9 cellular contexts compared by ENCODE assay signal in the genomic region with DNA sequence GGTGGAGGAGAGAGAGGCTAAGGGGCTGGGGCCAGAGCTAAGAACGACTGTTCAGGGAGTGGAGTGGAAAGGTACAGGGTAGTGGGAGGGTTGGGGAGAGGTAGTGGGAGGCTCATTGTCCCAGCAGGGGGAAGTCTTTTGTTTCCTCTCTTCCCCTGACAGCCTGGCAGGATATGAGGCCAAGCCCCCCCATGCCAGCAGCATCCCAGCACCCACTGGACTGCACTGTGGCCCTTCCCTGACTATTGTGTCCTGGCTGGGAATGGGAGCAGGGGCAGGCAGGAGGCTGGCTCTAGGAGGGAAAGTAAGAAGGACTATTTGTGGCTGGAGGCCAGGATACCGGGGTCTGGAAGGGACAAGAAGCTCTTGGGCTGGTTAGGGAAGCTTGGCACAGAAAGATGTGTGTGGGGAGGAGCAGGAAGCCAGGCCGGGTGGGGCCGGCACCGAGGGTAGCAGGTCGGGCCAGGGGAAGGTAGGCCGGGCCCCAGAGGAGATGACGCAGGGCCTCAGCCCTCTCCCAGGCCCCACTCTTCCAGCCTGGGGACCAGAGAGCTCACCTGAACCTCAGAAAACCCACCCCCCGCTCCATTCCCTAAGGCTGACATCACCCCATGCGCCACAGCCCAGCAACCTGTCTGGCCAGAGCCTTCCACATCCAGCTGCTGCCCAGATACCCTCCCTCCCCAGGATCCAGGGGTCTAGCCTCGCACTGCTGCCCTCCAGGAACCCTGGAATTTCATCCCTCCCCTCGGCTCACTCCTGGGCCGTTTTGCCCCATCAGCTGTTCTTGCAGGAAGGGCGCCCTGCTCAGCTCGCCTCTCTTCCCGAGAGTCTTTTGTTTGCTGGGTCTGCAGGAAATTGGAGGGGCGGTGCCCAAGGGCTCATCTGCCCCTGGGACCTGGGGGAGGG. TPM values are rescaled to one million over a fixed set of nuclear protein-coding genes. Genes with fewer than 3 reads are reported as not detected.
DNase-seq lines count a peak whose midpoint lies in the region; FAIRE-seq and TF ChIP-seq lines count a peak whose summit lies in the region.
"Had no signal": no experiment of that assay in that cellular context is flagged by ENCODE, and none has a peak within 500 bp of the region (broad histone marks: within the 10 kb centered on the region; RNA-seq: fewer than 3 reads in every experiment).

No MANE protein-coding gene starts in this region.

- H3K4me3 ChIP-seq in osteoblast (ENCODE audit: insufficient read depth, low read length) = no peak overlapping the region
- no peak overlapping the region for H3K4me3 ChIP-seq in foreskin fibroblast (ENCODE audit: low read depth in 1 of 2, low read length in 2 of 2)

- H2AFZ ChIP-seq in osteoblast (ENCODE audit: low read length) = peak overlapping the region; percentile 46

- H3K4me2 ChIP-seq in osteoblast (ENCODE audit: insufficient read depth, low read length) = no peak overlapping the region

- peak overlapping the region; percentile 98 for H3K27ac Mint-ChIP-seq in glutamatergic neuron (ENCODE audit: unreplicated experiment)

- peak overlapping the region; percentile 94 for H3K27ac ChIP-seq in RWPE1
- H3K27ac ChIP-seq in osteoblast (ENCODE audit: low read depth, low read length) = no peak overlapping the region

- H3K4me3 Mint-ChIP-seq in glutamatergic neuron (ENCODE audit: unreplicated experiment) = peak overlapping the region; percentile 84

- no peak for FAIRE-seq in D721Med (lab: Jason Lieb, UNC)

- no peaks in the 10 kb centered on the region for H3K27me3 ChIP-seq in osteoblast (ENCODE audit: insufficient read depth, low read length)

- peak; percentile 2 for DNase-seq in D721Med (ENCODE audit: insufficient read length, low spot score)
- DNase-seq in RWPE1 (ENCODE audit: low spot score) = peak; percentile 62
- peak; percentile 78 for DNase-seq in glutamatergic neuron
- peak; percentile 54 for DNase-seq in osteoblast (ENCODE audit: insufficient read length, low spot score, missing footprints)
- no peak for DNase-seq in NCI-H2171 (lab: John Stamatoyannopoulos, UW)
- no peak for DNase-seq in SK-N-DZ (ENCODE audit: low spot score)
- DNase-seq in foreskin fibroblast = no peak
- DNase-seq in stimulated activated CD4-positive, alpha-beta T cell treated with anti-CD3 and anti-CD28 coated beads, Interleukin-4, amount 100 ng/mL, for 24 hours = no peak
- DNase-seq: NCI-H510A treated with DMSO at 0.1 percent for 48 hours had no signal

- H3K27me3 Mint-ChIP-seq in glutamatergic neuron (ENCODE audit: unreplicated experiment) = peaks cover 12% of the 10 kb centered on the region

- H4K20me1 ChIP-seq in osteoblast (ENCODE audit: insufficient read depth, low read length) = no peaks in the 10 kb centered on the region

- H3K79me2 ChIP-seq in osteoblast (ENCODE audit: insufficient read depth, low read length) = no peaks in the 10 kb centered on the region

- no peaks in the 10 kb centered on the region for H3K36me3 ChIP-seq in osteoblast (ENCODE audit: insufficient read depth, low read length)

- H3K9me3 ChIP-seq in osteoblast (ENCODE audit: low read depth, low read length) = no peaks in the 10 kb centered on the region

- CTCF ChIA-PET in RWPE1 (lab: Yijun Ruan, JAX) = interaction anchor here (0.6 kb wide), 1 partner anchor 131 kb away, joined by 3 read pairs; no protein-coding TSS in a partner anchor

- peaks cover 7% of the 10 kb centered on the region for H3K9me3 Mint-ChIP-seq in glutamatergic neuron (ENCODE audit: unreplicated experiment)

- TF ChIP-seq CTCF in D721Med (IDR thresholded peaks at IDR 0.05; ENCODE audit: insufficient read depth, missing control alignments) (no peak), RWPE1 (conservative IDR thresholded peaks at IDR 0.05; ENCODE audit: low read depth) (no peak), glutamatergic neuron (IDR thresholded peaks at IDR 0.05; ENCODE audit: partially characterized antibody, unreplicated experiment) (no peak), osteoblast (IDR thresholded peaks at IDR 0.05; ENCODE audit: extremely low read depth, low read depth, low read length) (no peak), foreskin fibroblast (IDR thresholded peaks at IDR 0.05; ENCODE audit: low read depth, low read length) (no peak)

- peaks cover 4% of the 10 kb centered on the region for H3K4me1 ChIP-seq in osteoblast (ENCODE audit: insufficient read depth, low read length)

- no peaks in the 10 kb centered on the region for H3K36me3 Mint-ChIP-seq in glutamatergic neuron (ENCODE audit: unreplicated experiment)

- peaks cover 7% of the 10 kb centered on the region for H3K4me1 Mint-ChIP-seq in glutamatergic neuron (ENCODE audit: low read depth, unreplicated experiment)

- POLR2A ChIA-PET in RWPE1 (lab: Yijun Ruan, JAX; ENCODE audit: low non-redundant PET) = interaction anchor here (0.5 to 1.1 kb wide), 2 partner anchors 39 to 1286 kb away, joined by 3 read pairs; a partner anchor contains a TSS

RNA-seq across cellular contexts. Expression of a gene that starts 8.8 kb away (rescaled TPM):
- total RNA-seq in glutamatergic neuron (ENCODE audit: unreplicated experiment) = 21.5 TPM
- 41.8 and 47.0 TPM in 2 replicates for total RNA-seq in osteoblast
- polyA plus RNA-seq in SK-N-DZ (2014; cell fraction: cytosol; rRNA removed) = 1.9 and 3.4 TPM in 2 replicates
- polyA plus RNA-seq in SK-N-DZ (2014; cell fraction: nucleus; rRNA removed) = 1.2 and 1.4 TPM in 2 replicates

RNA-seq across cellular contexts. Expression of a gene that starts 16.4 kb away (rescaled TPM):
- 36.7 TPM for total RNA-seq in glutamatergic neuron (ENCODE audit: unreplicated experiment)
- 19.5 and 20.0 TPM in 2 replicates for total RNA-seq in osteoblast
- polyA plus RNA-seq in SK-N-DZ (2014; cell fraction: cytosol; rRNA removed) = 12.9 and 13.8 TPM in 2 replicates
- 24.2 and 33.9 TPM in 2 replicates for polyA plus RNA-seq in SK-N-DZ (2014; cell fraction: nucleus; rRNA removed)

RNA-seq across cellular contexts. Expression of a gene that starts 31.0 kb away (rescaled TPM):
- total RNA-seq in glutamatergic neuron (ENCODE audit: unreplicated experiment) = 13.1 TPM
- total RNA-seq in osteoblast = 115 TPM in 2 replicates
- 0.49 and 2.7 TPM in 2 replicates for polyA plus RNA-seq in SK-N-DZ (2014; cell fraction: cytosol; rRNA removed)
- polyA plus RNA-seq in SK-N-DZ (2014; cell fraction: nucleus; rRNA removed) = 2.1 and 11.7 TPM in 2 replicates

RNA-seq across cellular contexts. Expression of a gene that starts 38.7 kb away (rescaled TPM):
- total RNA-seq in glutamatergic neuron (ENCODE audit: unreplicated experiment) (213 TPM), osteoblast (31.2 and 42.0 TPM in 2 replicates)
- polyA plus RNA-seq in SK-N-DZ (2014; cell fraction: cytosol; rRNA removed) = 90.7 and 111 TPM in 2 replicates
- polyA plus RNA-seq in SK-N-DZ (2014; cell fraction: nucleus; rRNA removed) = 447 and 506 TPM in 2 replicates

RNA-seq across cellular contexts. Expression of a gene that starts 53.4 kb away (rescaled TPM):
- 3.2 TPM for total RNA-seq in glutamatergic neuron (ENCODE audit: unreplicated experiment)
- 4.7 and 5.8 TPM in 2 replicates for total RNA-seq in osteoblast
- polyA plus RNA-seq in SK-N-DZ (2014; cell fraction: cytosol; rRNA removed) = 1.4 and 2.5 TPM in 2 replicates
- polyA plus RNA-seq in SK-N-DZ (2014; cell fraction: nucleus; rRNA removed) = 1.7 and 3.6 TPM in 2 replicates

Comparison
In these comparisons a context has a peak if more than half of its experiments do, and no peak if none do; other contexts are left out.
1. DNase-seq: peak in D721Med (single experiment), RWPE1 (single experiment), glutamatergic neuron (single experiment) and osteoblast (single experiment); none in NCI-H2171 (single experiment), SK-N-DZ (single experiment), foreskin fibroblast (0 of 2) and stimulated activated CD4-positive, alpha-beta T cell treated with anti-CD3 and anti-CD28 coated beads, Interleukin-4, amount 100 ng/mL, for 24 hours (single experiment).